20 cellular contexts compared by ENCODE assay signal in the genomic region with DNA sequence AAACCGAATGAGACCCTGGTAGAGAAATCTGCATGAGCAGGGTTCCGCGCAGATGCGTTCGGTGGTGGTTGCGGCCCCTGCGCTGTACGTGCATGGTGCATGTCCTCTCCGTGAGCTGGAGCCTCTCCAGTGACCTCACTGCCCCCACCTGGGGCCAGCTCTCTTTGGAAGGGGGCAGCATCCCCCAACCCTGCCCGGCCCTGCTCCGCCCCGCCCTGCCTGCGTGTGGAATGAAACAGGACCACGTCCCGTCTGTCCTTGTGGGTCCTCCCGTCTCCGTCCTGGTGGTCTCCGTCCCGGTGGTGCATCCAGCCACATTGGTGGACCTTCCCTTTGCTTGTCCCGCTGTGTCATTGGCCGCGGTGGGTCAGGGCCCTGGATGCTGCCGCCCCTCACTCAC.
DNase-seq lines count a peak whose midpoint lies in the region; ATAC-seq and TF ChIP-seq lines count a peak whose summit lies in the region.
"Had no signal": no experiment of that assay in that cellular context is flagged by ENCODE, and none has a peak within 500 bp of the region (broad histone marks: within the 10 kb centered on the region; RNA-seq: fewer than 3 reads in every experiment).

No MANE protein-coding gene starts in this region.

- intact Hi-C loops in Right ventricle myocardium inferior (cut with DNase I) = no loop called here
- intact Hi-C loops in heart left ventricle (cut with DNase I) = no loop called here
- intact Hi-C loops in CD4-positive, alpha-beta memory T cell (cut with micrococcal nuclease) = no loop called here

- no peaks in the 10 kb centered on the region for H3F3A ChIP-seq in neural cell (ENCODE audit: insufficient read depth, low read length, poor library complexity, severe bottlenecking)

- TF ChIP-seq POLR2A in heart left ventricle (IDR thresholded peaks at IDR 0.05) = no peak

- CTCF ChIA-PET in CD4-positive, alpha-beta memory T cell (lab: Charles Lee; ENCODE audit: partially characterized antibody) = interaction anchor here (2.2 kb wide), 1 partner anchor 16 kb away, joined by 11 read pairs; no protein-coding TSS in a partner anchor

- peak; percentile 44 for DNase-seq in Right ventricle myocardium inferior (ENCODE audit: missing footprints)
- DNase-seq in heart left ventricle = no peak
- DNase-seq in stimulated activated naive CD8-positive, alpha-beta T cell treated with anti-CD3 and anti-CD28 coated beads, Interleukin-15, amount 100 ng/mL, for 72 hours = no peak
- DNase-seq in stimulated activated naive CD8-positive, alpha-beta T cell treated with anti-CD3 and anti-CD28 coated beads, Interleukin-15, Interleukin-2, amounts not matched to agents 100 U/mL and 50 U/mL, for 24 hours = no peak
- no peak for DNase-seq in activated CD4-positive, alpha-beta T cell treated with anti-CD3 and anti-CD28 coated beads, Interleukin-2, amount 50 U/mL, for 48 hours
- DNase-seq in CD4-positive, alpha-beta memory T cell = no peak
- DNase-seq: CD4-positive, CD25-positive, alpha-beta regulatory T cell; CD8-positive, alpha-beta memory T cell; DMS53; DMS79 treated with DMSO at 0.1 percent for 48 hours; GF-D8; GM23248; H7; HCEC 1CT had no signal

- no peaks in the 10 kb centered on the region for H4K20me1 ChIP-seq in neural cell (ENCODE audit: insufficient read depth)
- H4K20me1 ChIP-seq: BLaER1 had no signal

- TF ChIP-seq EP300 in neural cell (conservative IDR thresholded peaks at IDR 0.05; ENCODE audit: poor library complexity, severe bottlenecking) = no peak

- H3K27ac ChIP-seq in heart left ventricle = no peak overlapping the region
- H3K27ac ChIP-seq in neural cell (ENCODE audit: low read length) = no peak overlapping the region
- H3K27ac ChIP-seq in temporal lobe (ENCODE audit: low read depth, low read length) = peak overlapping the region; percentile 9
- no peak overlapping the region for H3K27ac ChIP-seq in CD4-positive, alpha-beta memory T cell (ENCODE audit: low read depth, low read length)
- H3K27ac ChIP-seq: 22Rv1, BLaER1, C4-2B, GM23248 had no signal

- H2AFZ ChIP-seq in neural cell (ENCODE audit: low read depth, low read length) = no peak overlapping the region
- H2AFZ ChIP-seq: GM23248 had no signal

- no peak for TF ChIP-seq CTCF in heart left ventricle (IDR thresholded peaks at IDR 0.05)
- TF ChIP-seq CTCF in neural cell (IDR thresholded peaks at IDR 0.05; ENCODE audit: poor library complexity, severe bottlenecking) = no peak

- no peaks in the 10 kb centered on the region for H3K4me1 Mint-ChIP-seq in stimulated activated naive CD8-positive, alpha-beta T cell treated with anti-CD3 and anti-CD28 coated beads, Interleukin-15, amount 100 ng/mL, for 72 hours
- no peaks in the 10 kb centered on the region for H3K4me1 Mint-ChIP-seq in CD4-positive, alpha-beta memory T cell
- H3K4me1 Mint-ChIP-seq: B cell; CD4-positive, CD25-positive, alpha-beta regulatory T cell; CD8-positive, alpha-beta memory T cell had no signal

- no peaks in the 10 kb centered on the region for H3K79me2 ChIP-seq in neural cell (replicated peaks; ENCODE audit: insufficient read depth, low read length)

- peak overlapping the region; percentile 58 to 81 for H3K27ac Mint-ChIP-seq in stimulated activated naive CD8-positive, alpha-beta T cell treated with anti-CD3 and anti-CD28 coated beads, Interleukin-15, amount 100 ng/mL, for 72 hours
- H3K27ac Mint-ChIP-seq in CD4-positive, alpha-beta memory T cell = no peak overlapping the region
- H3K27ac Mint-ChIP-seq: B cell had no signal

- no peak overlapping the region for H3K9ac ChIP-seq in neural cell (ENCODE audit: low read length)
- H3K9ac ChIP-seq: BLaER1, GM23248 had no signal

- H3K4me2 ChIP-seq in neural cell (ENCODE audit: low read length) = no peak overlapping the region
- H3K4me2 ChIP-seq: BLaER1 had no signal

- peaks cover 0 to 6% of the 10 kb centered on the region in 2 donors for H3K36me3 Mint-ChIP-seq in CD4-positive, alpha-beta memory T cell
- H3K36me3 Mint-ChIP-seq: CD4-positive, CD25-positive, alpha-beta regulatory T cell had no signal

- H3K4me1 ChIP-seq in heart left ventricle = peaks cover 0 to 19% (median 1%) of the 10 kb centered on the region in 12 donors
- no peaks in the 10 kb centered on the region for H3K4me1 ChIP-seq in CD4-positive, alpha-beta memory T cell (ENCODE audit: insufficient read depth, low read length)

- H3K27me3 ChIP-seq in heart left ventricle (no peaks in the 10 kb centered on the region), neural cell (ENCODE audit: insufficient read depth, low read depth, low read length) (no peaks in the 10 kb centered on the region)
- H3K27me3 ChIP-seq in CD4-positive, alpha-beta memory T cell (ENCODE audit: insufficient read depth, low read length) = no peaks in the 10 kb centered on the region
- H3K27me3 ChIP-seq: BLaER1 had no signal

- no peak overlapping the region for H3K4me3 ChIP-seq in heart left ventricle
- H3K4me3 ChIP-seq in neural cell (ENCODE audit: low read length) = no peak overlapping the region
- H3K4me3 ChIP-seq in CD4-positive, alpha-beta memory T cell (ENCODE audit: low read length in 2 of 2) = no peak overlapping the region
- H3K4me3 ChIP-seq: BLaER1, GM23248 had no signal

- H3K9me3 Mint-ChIP-seq in stimulated activated naive CD8-positive, alpha-beta T cell treated with anti-CD3 and anti-CD28 coated beads, Interleukin-15, amount 100 ng/mL, for 72 hours = no peaks in the 10 kb centered on the region
- no peaks in the 10 kb centered on the region for H3K9me3 Mint-ChIP-seq in CD4-positive, alpha-beta memory T cell
- H3K9me3 Mint-ChIP-seq: CD4-positive, CD25-positive, alpha-beta regulatory T cell; CD8-positive, alpha-beta memory T cell had no signal

- POLR2A ChIA-PET in CD4-positive, alpha-beta memory T cell (lab: Charles Lee; ENCODE audit: partially characterized antibody) = no interaction called here

- 94 to 96% (median 95%) methylated on average over 23 of the region's 23 CpGs for WGBS in heart left ventricle, 4 donors

- peaks cover 0 to 14% (median 0%) of the 10 kb centered on the region in 9 donors for H3K36me3 ChIP-seq in heart left ventricle
- peaks cover 8% of the 10 kb centered on the region for H3K36me3 ChIP-seq in neural cell (ENCODE audit: insufficient read depth, low read length)
- H3K36me3 ChIP-seq in CD4-positive, alpha-beta memory T cell (ENCODE audit: insufficient read depth, low read length) = no peaks in the 10 kb centered on the region
- H3K36me3 ChIP-seq: BLaER1 had no signal

- H3K9me3 ChIP-seq in heart left ventricle = no peaks in the 10 kb centered on the region
- no peaks in the 10 kb centered on the region for H3K9me3 ChIP-seq in neural cell (ENCODE audit: low read length)
- no peaks in the 10 kb centered on the region for H3K9me3 ChIP-seq in CD4-positive, alpha-beta memory T cell (ENCODE audit: control insufficient read depth in 1 of 2, low read length in 2 of 2)
- H3K9me3 ChIP-seq: BLaER1 had no signal

- no peaks in the 10 kb centered on the region for H3K9me2 ChIP-seq in neural cell (ENCODE audit: insufficient read depth, low read length)

- no peaks in the 10 kb centered on the region for H3K27me3 Mint-ChIP-seq in stimulated activated naive CD8-positive, alpha-beta T cell treated with anti-CD3 and anti-CD28 coated beads, Interleukin-15, amount 100 ng/mL, for 72 hours
- H3K27me3 Mint-ChIP-seq in CD4-positive, alpha-beta memory T cell = no peaks in the 10 kb centered on the region
- H3K27me3 Mint-ChIP-seq: B cell; CD4-positive, CD25-positive, alpha-beta regulatory T cell; CD8-positive, alpha-beta memory T cell had no signal

- H3K4me3 Mint-ChIP-seq in stimulated activated naive CD8-positive, alpha-beta T cell treated with anti-CD3 and anti-CD28 coated beads, Interleukin-15, amount 100 ng/mL, for 72 hours = no peak overlapping the region
- H3K4me3 Mint-ChIP-seq in CD4-positive, alpha-beta memory T cell = no peak overlapping the region
- H3K4me3 Mint-ChIP-seq: B cell; CD4-positive, CD25-positive, alpha-beta regulatory T cell; CD8-positive, alpha-beta memory T cell had no signal

- no peak for TF ChIP-seq RAD21 in neural cell (conservative IDR thresholded peaks at IDR 0.05)

- no peak for ATAC-seq in Right ventricle myocardium inferior
- ATAC-seq in heart left ventricle = no peak
- ATAC-seq in stimulated activated naive CD8-positive, alpha-beta T cell treated with anti-CD3 and anti-CD28 coated beads, Interleukin-15, amount 100 ng/mL, for 72 hours = no peak
- ATAC-seq in stimulated activated naive CD8-positive, alpha-beta T cell treated with anti-CD3 and anti-CD28 coated beads, Interleukin-15, Interleukin-2, amounts not matched to agents 100 U/mL and 50 U/mL, for 24 hours = no peak

TF ChIP-seq in neural cell, 6 proteins besides CTCF, POLR2A, EP300 and RAD21:
- TF ChIP-seq SMC3 (conservative IDR thresholded peaks at IDR 0.05; ENCODE audit: poor library complexity) (no peak), POLR2AphosphoS5 (IDR thresholded peaks at IDR 0.05) (peak; percentile 1), TAF1 (IDR thresholded peaks at IDR 0.05; ENCODE audit: low read depth) (no peak), EZH2 (IDR thresholded peaks at IDR 0.05; ENCODE audit: borderline replicate concordance, insufficient read depth, low read length, poor library complexity, severe bottlenecking) (no peak)

Comparison
In these comparisons a context has a peak if more than half of its experiments do, and no peak if none do; other contexts are left out.
1. H3K27ac Mint-ChIP-seq: peak in stimulated activated naive CD8-positive, alpha-beta T cell treated with anti-CD3 and anti-CD28 coated beads, Interleukin-15, amount 100 ng/mL, for 72 hours (2 of 2); none in CD4-positive, alpha-beta memory T cell (0 of 7).